ENCODE assay signal across 21 cellular contexts in genomic region chr1:230750576-230750975, GRCh38. TPM values are rescaled to one million over a fixed set of nuclear protein-coding genes. Genes with fewer than 3 reads are reported as not detected.
DNase-seq lines count a peak whose midpoint lies in the region; ATAC-seq, FAIRE-seq and TF ChIP-seq lines count a peak whose summit lies in the region.
"Had no signal": no experiment of that assay in that cellular context is flagged by ENCODE, and none has a peak within 500 bp of the region (broad histone marks: within the 10 kb centered on the region; RNA-seq: fewer than 3 reads in every experiment).

No MANE protein-coding gene starts in this region.

- no peaks in the 10 kb centered on the region for H3K36me3 Mint-ChIP-seq in type B pancreatic cell

- H3K18ac ChIP-seq in mesenchymal stem cell (ENCODE audit: low read depth in 1 of 2, low read length in 2 of 2), result peak overlapping the region in 1 of 2 experiments; percentile 38

- TF ChIP-seq CTCF in bronchial epithelial cell (IDR thresholded peaks at IDR 0.05; ENCODE audit: insufficient read depth, low read length, severe bottlenecking) (no peak), type B pancreatic cell (conservative IDR thresholded peaks at IDR 0.05) (no peak)

- H3K27me3 ChIP-seq in bronchial epithelial cell (ENCODE audit: control insufficient read depth, insufficient read depth, low read length), result no peaks in the 10 kb centered on the region
- H3K27me3 ChIP-seq in mesenchymal stem cell (ENCODE audit: control insufficient read depth in 1 of 2, insufficient read depth in 1 of 2, low read length in 2 of 2), result peaks cover 0 to 12% of the 10 kb centered on the region in 2 experiments
- H3K27me3 ChIP-seq: BE2C had no signal

- no peak overlapping the region for H3K4ac ChIP-seq in mesenchymal stem cell (ENCODE audit: low read depth in 1 of 2, low read length in 2 of 2)

- WGBS in mesenchymal stem cell, result 76% methylated on average over 5 of the region's 5 CpGs

- peak overlapping the region in 1 of 2 experiments; percentile 62 for H3K14ac ChIP-seq in mesenchymal stem cell (ENCODE audit: low read length in 2 of 2)

- no peak overlapping the region for H2BK15ac ChIP-seq in mesenchymal stem cell (ENCODE audit: low read depth, poor library complexity, severe bottlenecking)

- no peaks in the 10 kb centered on the region for H3K79me1 ChIP-seq in mesenchymal stem cell (replicated peaks; ENCODE audit: low read length, poor library complexity, severe bottlenecking)

- no peak overlapping the region for H3K4me3 ChIP-seq in bronchial epithelial cell (ENCODE audit: low read depth, low read length)
- H3K4me3 ChIP-seq in mesenchymal stem cell (ENCODE audit: insufficient read depth in 1 of 2, low read depth in 1 of 2, low read length in 2 of 2), result no peak overlapping the region
- H3K4me3 ChIP-seq: coronary artery, left ventricle myocardium inferior had no signal

- H4K91ac ChIP-seq in mesenchymal stem cell (ENCODE audit: low read length), result no peak overlapping the region

- FAIRE-seq in bronchial epithelial cell (lab: Jason Lieb, UNC), result no peak
- FAIRE-seq: astrocyte, frontal cortex had no signal

- peak; percentile 11 for DNase-seq in NCI-H1092 (lab: John Stamatoyannopoulos, UW)
- DNase-seq in bronchial epithelial cell (ENCODE audit: low read depth), result peak; percentile 63
- DNase-seq in mesenchymal stem cell, result no peak
- DNase-seq in type B pancreatic cell (ENCODE audit: extremely low spot score, unreplicated experiment), result no peak
- DNase-seq in midbrain (lab: John Stamatoyannopoulos, UW), result no peak
- DNase-seq in SKM-1 (lab: John Stamatoyannopoulos, UW; ENCODE audit: unreplicated experiment), result no peak
- DNase-seq: activated CD4-positive, alpha-beta T cell treated with anti-CD3 and anti-CD28 coated beads, Interleukin-2, amount 50 U/mL, for 48 hours; activated naive CD4-positive, alpha-beta T cell treated with Interleukin-2 at 50 U/mL for 16 hours; activated T-cell treated with anti-CD3 and anti-CD28 coated beads, Interleukin-2, amount 50 U/mL, for 1 hour; BE2C; DMS 273 treated with DMSO at 0.1 percent for 48 hours; left ventricle myocardium inferior; NCI-H345; T-helper 1 cell; WERI-Rb-1 had no signal

- no peak overlapping the region for H3K23ac ChIP-seq in mesenchymal stem cell (ENCODE audit: low read length in 2 of 2)

- H3K36me3 ChIP-seq in bronchial epithelial cell (ENCODE audit: control insufficient read depth, insufficient read depth, low read length) (no peaks in the 10 kb centered on the region), mesenchymal stem cell (ENCODE audit: control insufficient read depth in 1 of 2, insufficient read depth in 2 of 2, low read depth in 1 of 2, low read length in 2 of 2) (no peaks in the 10 kb centered on the region)
- H3K36me3 ChIP-seq: BE2C, left ventricle myocardium inferior, WERI-Rb-1 had no signal

- peak overlapping the region; percentile 35 for H3K4me3 Mint-ChIP-seq in type B pancreatic cell

- no peak overlapping the region for H2BK5ac ChIP-seq in mesenchymal stem cell (ENCODE audit: low read depth, low read length, poor library complexity, severe bottlenecking)

- H2BK120ac ChIP-seq in mesenchymal stem cell (ENCODE audit: low read depth, low read length), result no peak overlapping the region

- peaks cover 46% of the 10 kb centered on the region for H3K4me1 Mint-ChIP-seq in type B pancreatic cell (ENCODE audit: unreplicated experiment)

- H3K9me3 ChIP-seq in mesenchymal stem cell (ENCODE audit: control insufficient read depth, low read length), result no peaks in the 10 kb centered on the region
- H3K9me3 ChIP-seq: BE2C, left ventricle myocardium inferior had no signal

- no peak for ATAC-seq in GM18868 (IDR thresholded peaks at IDR 0.05; ENCODE audit: unreplicated experiment)
- ATAC-seq: Right ventricle myocardium inferior had no signal

- H3K27me3 Mint-ChIP-seq in type B pancreatic cell, result no peaks in the 10 kb centered on the region

- H3K4me1 ChIP-seq in mesenchymal stem cell (ENCODE audit: control insufficient read depth, insufficient read depth, low read depth, low read length), result peaks cover 21% of the 10 kb centered on the region

- H3K9ac ChIP-seq in mesenchymal stem cell (ENCODE audit: low read length), result no peak overlapping the region
- H3K9ac ChIP-seq: parathyroid adenoma had no signal

- peak overlapping the region in 1 of 2 experiments; percentile 40 for H2BK12ac ChIP-seq in mesenchymal stem cell (ENCODE audit: low read length in 2 of 2)

- H3K27ac Mint-ChIP-seq in type B pancreatic cell, result no peak overlapping the region

- no peak overlapping the region for H2AK5ac ChIP-seq in mesenchymal stem cell (ENCODE audit: low read length, severe bottlenecking)

- H2AFZ ChIP-seq in mesenchymal stem cell (ENCODE audit: low read depth, low read length), result no peak overlapping the region

- peak overlapping the region; percentile 67 for H4K8ac ChIP-seq in mesenchymal stem cell (ENCODE audit: low read length)

- H3K4me2 ChIP-seq in mesenchymal stem cell (ENCODE audit: low read length, poor library complexity, severe bottlenecking), result no peak overlapping the region

- no peak overlapping the region for H3K27ac ChIP-seq in mesenchymal stem cell (ENCODE audit: low read length, poor library complexity, severe bottlenecking)
- H3K27ac ChIP-seq: coronary artery, left ventricle myocardium inferior, WERI-Rb-1 had no signal

- H3K9me3 Mint-ChIP-seq in type B pancreatic cell, result no peaks in the 10 kb centered on the region

RNA-seq across cellular contexts. Expression of gene CAPN9, which starts 3.4 kb away (rescaled TPM):
- total RNA-seq in bronchial epithelial cell (0.13 TPM in 1 of 2 replicates, not detected in the other), type B pancreatic cell (ENCODE audit: low replicate concordance) (0.72 and 1.1 TPM in 2 replicates)
- 0.21 TPM for polyA plus RNA-seq in mesenchymal stem cell (2013, experiment 1 of 2)
- 0.12 TPM for polyA plus RNA-seq in mesenchymal stem cell (2013, experiment 2 of 2)
- total RNA-seq: astrocyte had no signal

RNA-seq across cellular contexts. Expression of gene AGT, which starts 36.7 kb away (rescaled TPM):
- under 0.01 TPM in 1 of 2 replicates, not detected in the other for total RNA-seq in bronchial epithelial cell
- 30.4 TPM for polyA plus RNA-seq in mesenchymal stem cell (2013, experiment 1 of 2)
- polyA plus RNA-seq in mesenchymal stem cell (2013, experiment 2 of 2), result 30.9 TPM
- total RNA-seq in type B pancreatic cell (ENCODE audit: low replicate concordance), result 125 and 163 TPM in 2 replicates

Comparison
In these comparisons a context has a peak if more than half of its experiments do, and no peak if none do; other contexts are left out.
1. DNase-seq: peak in NCI-H1092 (single experiment) and bronchial epithelial cell (single experiment); none in mesenchymal stem cell (single experiment), type B pancreatic cell (single experiment), midbrain (single experiment) and SKM-1 (single experiment).
2. RNA of gene AGT, which starts 36.7 kb away (total RNA-seq): 125 to 163 TPM in type B pancreatic cell; under 0.01 TPM in bronchial epithelial cell; every median in the first group is over 100 times any median in the second.